ENCODE assay signal across 29 cellular contexts in the genomic region with DNA sequence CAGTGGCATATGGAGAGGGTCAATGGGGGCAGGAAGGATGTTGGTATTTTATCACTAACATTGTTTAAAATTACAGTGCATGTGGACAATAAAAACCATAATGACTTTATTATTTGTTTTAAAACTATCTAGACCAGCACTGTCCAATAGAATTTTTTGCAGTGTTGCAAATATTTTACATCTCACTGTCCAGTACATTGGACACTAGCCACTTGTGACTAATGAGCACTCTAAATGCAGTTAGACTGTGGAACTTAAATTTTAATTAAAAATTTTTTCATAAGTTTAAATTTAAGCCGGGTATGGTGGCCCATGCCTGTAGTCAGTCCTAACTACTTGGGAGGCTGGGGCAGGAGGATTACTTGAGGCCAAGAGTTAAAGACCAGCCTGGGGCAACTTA.
"Had no signal": no experiment of that assay in that cellular context is flagged by ENCODE, and none has a peak within 500 bp of the region (broad histone marks: within the 10 kb centered on the region; RNA-seq: fewer than 3 reads in every experiment).

No MANE protein-coding gene starts in this region.

- H3K9me3 Mint-ChIP-seq: activated CD4-positive, alpha-beta memory T cell treated with anti-CD3 and anti-CD28 coated beads, Interleukin-2, amount 10 ng/mL, durations not matched to agents 7 days and 5 days; activated CD4-positive, alpha-beta T cell treated with anti-CD3 and anti-CD28 coated beads, Interleukin-2, amount 10 ng/mL, durations not matched to agents 7 days and 5 days; activated naive CD4-positive, alpha-beta T cell treated with anti-CD3 and anti-CD28 coated beads, Interleukin-2, amount 10 ng/mL, durations not matched to agents 7 days and 5 days; activated naive CD4-positive, alpha-beta T cell treated with anti-CD3 and anti-CD28 coated beads, Interleukin-2, amount 50 U/mL, for 72 hours; activated naive CD8-positive, alpha-beta T cell treated with anti-CD3 and anti-CD28 coated beads, Interleukin-2, amount 10 ng/mL, durations not matched to agents 7 days and 5 days; activated T-cell treated with anti-CD3 and anti-CD28 coated beads, Interleukin-2, amount 50 U/mL, for 24 hours; activated T-cell treated with anti-CD3 and anti-CD28 coated beads, Interleukin-2, amount 50 U/mL, for 72 hours; T-helper 2 cell treated with Interferon-gamma antibody and Interleukin-4, amounts not matched to agents 5 μg/mL and 100 μg/mL, for 36 hours had no signal

- H3K4me3 ChIP-seq: ascending aorta, breast epithelium, cardiac muscle cell, colonic mucosa, gastroesophageal sphincter had no signal

- H3K27me3 Mint-ChIP-seq: activated CD4-positive, alpha-beta memory T cell treated with anti-CD3 and anti-CD28 coated beads, Interleukin-2, amount 10 ng/mL, durations not matched to agents 7 days and 5 days; activated CD4-positive, alpha-beta T cell treated with anti-CD3 and anti-CD28 coated beads, Interleukin-2, amount 10 ng/mL, durations not matched to agents 7 days and 5 days; activated naive CD4-positive, alpha-beta T cell treated with anti-CD3 and anti-CD28 coated beads, Interleukin-2, amount 10 ng/mL, durations not matched to agents 7 days and 5 days; activated naive CD8-positive, alpha-beta T cell treated with anti-CD3 and anti-CD28 coated beads, Interleukin-2, amount 10 ng/mL, durations not matched to agents 7 days and 5 days; activated T-cell treated with anti-CD3 and anti-CD28 coated beads, Interleukin-2, amount 50 U/mL, for 24 hours; brain; T-helper 17 cell had no signal

- H3K36me3 ChIP-seq: breast epithelium, cardiac muscle cell, colonic mucosa, gastroesophageal sphincter had no signal

- H3K4me1 Mint-ChIP-seq: activated CD4-positive, alpha-beta memory T cell treated with anti-CD3 and anti-CD28 coated beads, Interleukin-2, amount 10 ng/mL, durations not matched to agents 7 days and 5 days; activated CD4-positive, alpha-beta T cell treated with anti-CD3 and anti-CD28 coated beads, Interleukin-2, amount 10 ng/mL, durations not matched to agents 7 days and 5 days; activated naive CD4-positive, alpha-beta T cell treated with anti-CD3 and anti-CD28 coated beads, Interleukin-2, amount 10 ng/mL, durations not matched to agents 7 days and 5 days; activated naive CD8-positive, alpha-beta T cell treated with anti-CD3 and anti-CD28 coated beads, Interleukin-2, amount 10 ng/mL, durations not matched to agents 7 days and 5 days had no signal

- H3K9me3 ChIP-seq: ascending aorta, breast epithelium, colonic mucosa, gastroesophageal sphincter had no signal

- H3K27me3 ChIP-seq: ascending aorta, breast epithelium, cardiac muscle cell, colonic mucosa, gastroesophageal sphincter had no signal

- H3K27ac ChIP-seq: ascending aorta, breast epithelium, cardiac muscle cell, colonic mucosa, gastroesophageal sphincter had no signal

- ATAC-seq: activated naive CD4-positive, alpha-beta T cell treated with anti-CD3 and anti-CD28 coated beads, Interleukin-2, amount 50 U/mL, for 72 hours; activated T-cell treated with anti-CD3 and anti-CD28 coated beads, Interleukin-2, amount 50 U/mL, for 72 hours; esophagus mucosa; gastroesophageal sphincter; T-helper 17 cell had no signal

- H3K27ac Mint-ChIP-seq: activated CD4-positive, alpha-beta memory T cell treated with anti-CD3 and anti-CD28 coated beads, Interleukin-2, amount 10 ng/mL, durations not matched to agents 7 days and 5 days; activated CD4-positive, alpha-beta T cell treated with anti-CD3 and anti-CD28 coated beads, Interleukin-2, amount 10 ng/mL, durations not matched to agents 7 days and 5 days; activated naive CD4-positive, alpha-beta T cell treated with anti-CD3 and anti-CD28 coated beads, Interleukin-2, amount 10 ng/mL, durations not matched to agents 7 days and 5 days; activated naive CD4-positive, alpha-beta T cell treated with anti-CD3 and anti-CD28 coated beads, Interleukin-2, amount 50 U/mL, for 72 hours; activated naive CD8-positive, alpha-beta T cell treated with anti-CD3 and anti-CD28 coated beads, Interleukin-2, amount 10 ng/mL, durations not matched to agents 7 days and 5 days; activated T-cell treated with anti-CD3 and anti-CD28 coated beads, Interleukin-2, amount 50 U/mL, for 24 hours; activated T-cell treated with anti-CD3 and anti-CD28 coated beads, Interleukin-2, amount 50 U/mL, for 72 hours; T-helper 17 cell; T-helper 2 cell treated with Interferon-gamma antibody and Interleukin-4, amounts not matched to agents 5 μg/mL and 100 μg/mL, for 36 hours had no signal

- DNase-seq: activated CD4-positive, alpha-beta memory T cell treated with anti-CD3 and anti-CD28 coated beads, Interleukin-2, amount 10 ng/mL, durations not matched to agents 7 days and 5 days; activated CD4-positive, alpha-beta T cell treated with anti-CD3 and anti-CD28 coated beads for 1 hour; activated CD4-positive, alpha-beta T cell treated with anti-CD3 and anti-CD28 coated beads for 4 hours; activated CD4-positive, alpha-beta T cell treated with anti-CD3 and anti-CD28 coated beads, Interleukin-2, amount 10 ng/mL, durations not matched to agents 7 days and 5 days; activated CD4-positive, alpha-beta T cell treated with anti-CD3 and anti-CD28 coated beads, Interleukin-2, amount 50 U/mL, for 4 hours; activated CD8-positive, alpha-beta memory T cell treated with anti-CD3 and anti-CD28 coated beads, Interleukin-2, amount 50 U/mL, for 48 hours; activated gamma-delta T cell; activated naive CD4-positive, alpha-beta T cell; activated naive CD4-positive, alpha-beta T cell treated with anti-CD3 and anti-CD28 coated beads, Interleukin-2, amount 10 ng/mL, durations not matched to agents 7 days and 5 days; activated naive CD8-positive, alpha-beta T cell treated with anti-CD3 and anti-CD28 coated beads, Interleukin-2, amount 10 ng/mL, durations not matched to agents 7 days and 5 days; activated T-cell treated with anti-CD3 and anti-CD28 coated beads for 4 hours; activated T-cell treated with anti-CD3 and anti-CD28 coated beads, Interleukin-2, amount 50 U/mL, for 24 hours; activated T-cell treated with anti-CD3 and anti-CD28 coated beads, Interleukin-2, amount 50 U/mL, for 72 hours; central memory CD4-positive, alpha-beta T cell; cerebellar nuclear complex; colonic mucosa; effector CD8-positive, alpha-beta T cell; foreskin melanocyte; hippocampal formation; T-helper 17 cell; T1000 had no signal

- H3K4me3 Mint-ChIP-seq: activated CD4-positive, alpha-beta memory T cell treated with anti-CD3 and anti-CD28 coated beads, Interleukin-2, amount 10 ng/mL, durations not matched to agents 7 days and 5 days; activated CD4-positive, alpha-beta T cell treated with anti-CD3 and anti-CD28 coated beads, Interleukin-2, amount 10 ng/mL, durations not matched to agents 7 days and 5 days; activated naive CD4-positive, alpha-beta T cell treated with anti-CD3 and anti-CD28 coated beads, Interleukin-2, amount 10 ng/mL, durations not matched to agents 7 days and 5 days; activated naive CD8-positive, alpha-beta T cell treated with anti-CD3 and anti-CD28 coated beads, Interleukin-2, amount 10 ng/mL, durations not matched to agents 7 days and 5 days; activated T-cell treated with anti-CD3 and anti-CD28 coated beads, Interleukin-2, amount 50 U/mL, for 24 hours; activated T-cell treated with anti-CD3 and anti-CD28 coated beads, Interleukin-2, amount 50 U/mL, for 72 hours; brain; T-helper 17 cell; T-helper 2 cell treated with Interferon-gamma antibody and Interleukin-4, amounts not matched to agents 5 μg/mL and 100 μg/mL, for 36 hours had no signal

- H3K36me3 Mint-ChIP-seq: activated naive CD4-positive, alpha-beta T cell treated with anti-CD3 and anti-CD28 coated beads, Interleukin-2, amount 10 ng/mL, durations not matched to agents 7 days and 5 days; activated naive CD4-positive, alpha-beta T cell treated with anti-CD3 and anti-CD28 coated beads, Interleukin-2, amount 50 U/mL, for 72 hours; activated naive CD8-positive, alpha-beta T cell treated with anti-CD3 and anti-CD28 coated beads, Interleukin-2, amount 10 ng/mL, durations not matched to agents 7 days and 5 days had no signal

- H3K4me1 ChIP-seq: ascending aorta, breast epithelium, colonic mucosa, gastroesophageal sphincter had no signal
